17 cellular contexts compared by ENCODE assay signal in the genomic region with DNA sequence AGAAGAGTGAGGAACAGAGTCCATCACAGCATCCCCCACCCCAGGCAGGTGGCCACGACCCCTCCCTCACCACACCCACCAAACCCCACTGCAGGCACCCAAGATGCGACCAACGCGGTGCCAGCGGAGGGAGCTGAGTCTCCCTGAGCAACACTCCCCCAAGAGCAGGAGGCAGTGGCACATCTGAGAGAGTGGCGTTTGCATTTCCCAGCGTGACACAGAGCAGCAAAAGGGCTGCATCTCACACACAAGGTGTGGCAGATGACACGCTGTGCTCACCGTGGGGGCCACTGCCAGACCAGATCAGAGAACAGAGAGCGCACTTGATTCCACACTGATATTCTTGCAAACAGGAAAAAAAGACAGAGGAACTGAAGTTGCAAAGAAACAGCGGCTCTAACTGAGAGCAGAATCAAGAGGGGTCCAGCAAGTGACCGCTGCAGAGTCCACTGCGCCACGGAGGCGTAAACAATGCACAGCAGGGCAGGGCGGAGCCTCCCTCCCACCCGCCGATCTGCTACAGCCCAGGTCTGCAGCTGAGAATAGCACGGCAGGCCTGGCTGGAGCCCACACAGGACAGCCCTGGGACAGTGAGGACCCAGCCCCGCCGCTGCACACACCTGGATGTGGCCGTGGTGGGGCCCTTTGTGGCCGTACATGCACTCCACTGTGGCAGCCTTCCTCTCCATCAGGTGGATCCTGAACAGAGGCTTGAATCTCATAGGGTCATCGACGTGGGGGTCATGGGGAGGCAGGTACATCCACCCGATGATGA. TPM values are rescaled to one million over a fixed set of nuclear protein-coding genes. Genes with fewer than 3 reads are reported as not detected.
DNase-seq lines count a peak whose midpoint lies in the region; ATAC-seq lines count a peak whose summit lies in the region.
"Had no signal": no experiment of that assay in that cellular context is flagged by ENCODE, and none has a peak within 500 bp of the region (broad histone marks: within the 10 kb centered on the region; RNA-seq: fewer than 3 reads in every experiment).

No MANE protein-coding gene starts in this region.

- no peaks in the 10 kb centered on the region for H3K27me3 Mint-ChIP-seq in T-cell
- H3K27me3 Mint-ChIP-seq: activated naive CD4-positive, alpha-beta T cell treated with anti-CD3 and anti-CD28 coated beads, Interleukin-2, amount 50 U/mL, for 24 hours; CD4-positive, CD25-positive, alpha-beta regulatory T cell; type B pancreatic cell had no signal

- peaks cover 35% of the 10 kb centered on the region for H3K36me3 Mint-ChIP-seq in T-cell
- H3K36me3 Mint-ChIP-seq in stimulated activated effector memory CD8-positive, alpha-beta T cell treated with anti-CD3 and anti-CD28 coated beads, Interleukin-12 subunit alpha, Interleukin-12 subunit beta, amount 100 ng/mL, for 72 hours = peaks cover 82% of the 10 kb centered on the region

- CTCF ChIA-PET in T-cell (lab: Charles Lee) = no interaction called here

- H3K27ac Mint-ChIP-seq in T-cell = peak overlapping the region; percentile 31 to 64
- H3K27ac Mint-ChIP-seq in stimulated activated effector memory CD8-positive, alpha-beta T cell treated with anti-CD3 and anti-CD28 coated beads, Interleukin-12 subunit alpha, Interleukin-12 subunit beta, amount 100 ng/mL, for 72 hours = peak overlapping the region; percentile 73
- H3K27ac Mint-ChIP-seq: type B pancreatic cell had no signal

- no peaks in the 10 kb centered on the region for H3K9me3 Mint-ChIP-seq in T-cell
- no peaks in the 10 kb centered on the region for H3K9me3 Mint-ChIP-seq in stimulated activated effector memory CD8-positive, alpha-beta T cell treated with anti-CD3 and anti-CD28 coated beads, Interleukin-12 subunit alpha, Interleukin-12 subunit beta, amount 100 ng/mL, for 72 hours
- H3K9me3 Mint-ChIP-seq: activated naive CD4-positive, alpha-beta T cell treated with anti-CD3 and anti-CD28 coated beads, Interleukin-2, amount 50 U/mL, for 24 hours; CD4-positive, CD25-positive, alpha-beta regulatory T cell; type B pancreatic cell had no signal

- ATAC-seq in Right ventricle myocardium superior (ENCODE audit: poor library complexity) (no peak), left ventricle myocardium superior (no peak), T-cell (replicated peaks in 1 of 4) (no peak)
- no peak for ATAC-seq in stimulated activated effector memory CD8-positive, alpha-beta T cell treated with anti-CD3 and anti-CD28 coated beads, Interleukin-12 subunit alpha, Interleukin-12 subunit beta, amount 100 ng/mL, for 72 hours
- ATAC-seq: Panc1 had no signal

- H3K4me3 Mint-ChIP-seq in T-cell = peak overlapping the region in 1 of 3 donors; percentile 77
- H3K4me3 Mint-ChIP-seq in stimulated activated effector memory CD8-positive, alpha-beta T cell treated with anti-CD3 and anti-CD28 coated beads, Interleukin-12 subunit alpha, Interleukin-12 subunit beta, amount 100 ng/mL, for 72 hours = no peak overlapping the region
- H3K4me3 Mint-ChIP-seq: type B pancreatic cell had no signal

- peaks cover 20 to 34% (median 28%) of the 10 kb centered on the region in 3 donors for H3K4me1 Mint-ChIP-seq in T-cell
- peaks cover 13% of the 10 kb centered on the region for H3K4me1 Mint-ChIP-seq in stimulated activated effector memory CD8-positive, alpha-beta T cell treated with anti-CD3 and anti-CD28 coated beads, Interleukin-12 subunit alpha, Interleukin-12 subunit beta, amount 100 ng/mL, for 72 hours

- POLR2A ChIA-PET in T-cell (lab: Charles Lee) = no interaction called here

- intact Hi-C loops in Right ventricle myocardium superior (cut with DNase I) (no loop called here), left ventricle myocardium superior (cut with micrococcal nuclease) (no loop called here)

- DNase-seq in Right ventricle myocardium superior (peak; percentile 39), left ventricle myocardium superior (no peak), T-cell (no peak), cerebellar cortex (ENCODE audit: low spot score) (peak; percentile 70), AG08396 (ENCODE audit: low spot score) (no peak), HuH-7 (ENCODE audit: low spot score) (no peak)
- DNase-seq in stimulated activated effector memory CD8-positive, alpha-beta T cell treated with anti-CD3 and anti-CD28 coated beads, Interleukin-12 subunit alpha, Interleukin-12 subunit beta, amount 100 ng/mL, for 72 hours (ENCODE audit: low spot score in 2 of 2) = no peak
- DNase-seq: CD4-positive, CD25-positive, alpha-beta regulatory T cell; HCEC 1CT; NCI-H1694 treated with DMSO at 0.1 percent for 48 hours; NCI-H2171; NCI-H524 treated with DMSO at 0.1 percent for 48 hours; SJCRH30; stimulated activated CD4-positive, alpha-beta T cell treated with anti-CD3 and anti-CD28 coated beads, Interleukin-1b, Interleukin-23, amount 100 ng/mL, for 48 hours had no signal

RNA-seq across cellular contexts. Expression of gene C16orf95, which starts 26.0 kb away (rescaled TPM):
- total RNA-seq in Right ventricle myocardium superior (2.1 TPM), left ventricle myocardium superior (2.6 TPM), T-cell (1 to 10 TPM in 4 of 5 donors, under 1 TPM in 1; 0.98 to 3.1 (median 2.6) TPM)

RNA-seq across cellular contexts. Expression of gene FBXO31, which starts 40.4 kb away (rescaled TPM):
- total RNA-seq in Right ventricle myocardium superior (78.9 TPM), left ventricle myocardium superior (71.7 TPM), T-cell (10 to 100 TPM; 34.7 to 67.2 (median 55.6) TPM)

RNA-seq across cellular contexts. Expression of gene MAP1LC3B, which starts 49.0 kb away (rescaled TPM):
- 118 TPM for total RNA-seq in Right ventricle myocardium superior
- total RNA-seq in left ventricle myocardium superior = 134 TPM
- 10 to 100 TPM; 51.3 to 90.4 (median 53.3) TPM for total RNA-seq in T-cell

Comparison
In these comparisons a context has a peak if more than half of its experiments do, and no peak if none do; other contexts are left out.
1. DNase-seq: peak in Right ventricle myocardium superior (single experiment) and cerebellar cortex (single experiment); none in left ventricle myocardium superior (single experiment), T-cell (0 of 34), stimulated activated effector memory CD8-positive, alpha-beta T cell treated with anti-CD3 and anti-CD28 coated beads, Interleukin-12 subunit alpha, Interleukin-12 subunit beta, amount 100 ng/mL, for 72 hours (0 of 2), AG08396 (single experiment) and HuH-7 (single experiment).